In genomic region chr16:88941933-88942909, GRCh38 we compare ENCODE assay signal across 8 cellular contexts. TPM values are rescaled to one million over a fixed set of nuclear protein-coding genes. Genes with fewer than 3 reads are reported as not detected.
A peak's percentile ranks its signal among the peaks of the same experiment; 100 is the strongest.
DNase-seq lines count a peak whose midpoint lies in the region; ATAC-seq and TF ChIP-seq lines count a peak whose summit lies in the region.

No MANE protein-coding gene starts in this region.

- no peak for TF ChIP-seq POLR2A in adrenal gland (IDR thresholded peaks at IDR 0.05)

- H3K27ac ChIP-seq in adrenal gland, result no peak overlapping the region

- peaks cover 4 to 19% of the 10 kb centered on the region in 2 donors for H3K4me1 ChIP-seq in adrenal gland (replicated peaks in 1 of 2)

- no peaks in the 10 kb centered on the region for H3K36me3 ChIP-seq in adrenal gland (replicated peaks in 1 of 2)

- H3K27me3 ChIP-seq in adrenal gland, result peaks cover 17% of the 10 kb centered on the region

- ATAC-seq in HG02678 (IDR thresholded peaks at IDR 0.05; ENCODE audit: unreplicated experiment) (peak; percentile 55), GM19395 (IDR thresholded peaks at IDR 0.05; ENCODE audit: unreplicated experiment) (no peak)

- intact Hi-C loops in adrenal gland (cut with DNase I), result loop anchor here in 1 of 2 donors (2.0 to 5.0 kb wide), 2 partner anchors 227 to 275 kb away; partner anchors contain the start of gene ZNF778

- WGBS in adrenal gland, 4 donors, result 24 to 48% (median 38%) methylated on average over 25 to 51 of the region's 51 CpGs

- H3K9me3 ChIP-seq in adrenal gland (replicated peaks in 1 of 3), result no peaks in the 10 kb centered on the region

- TF ChIP-seq CTCF in GM10266 (IDR thresholded peaks at IDR 0.05; ENCODE audit: control insufficient read depth, insufficient read depth, low read depth, missing control alignments), result peak; percentile 87
- TF ChIP-seq CTCF in adrenal gland (IDR thresholded peaks at IDR 0.05), result peak in 5 of 6 experiments; percentile 9 to 78 (median 59)

- DNase-seq in GM10266 (ENCODE audit: extremely low spot score), result peak; percentile 94
- DNase-seq in T follicular helper cell (ENCODE audit: low read depth), result peak; percentile 35
- DNase-seq in adrenal gland, result peak in 1 of 7 donors; percentile 68
- peak; percentile 97 for DNase-seq in iPS-NIHi11 (ENCODE audit: low spot score)
- DNase-seq in stimulated activated CD4-positive, alpha-beta T cell treated with anti-CD3 and anti-CD28 coated beads, TNF-alpha, amount 100 ng/mL, for 24 hours (ENCODE audit: low read depth in 3 of 3), result peak; percentile 23 to 58 (median 35)
- no peak for DNase-seq in putamen (ENCODE audit: low spot score)

- peak overlapping the region in 1 of 4 donors; percentile 66 for H3K4me3 ChIP-seq in adrenal gland

RNA-seq across cellular contexts. Expression of gene CBFA2T3, which starts 34.8 kb away (rescaled TPM):
- total RNA-seq in adrenal gland, result 10 to 100 TPM in 1 of 8 donors, 1 to 10 TPM in 4, under 1 TPM in 3; 0.30 to 16.9 (median 2.2) TPM
- 1 to 10 TPM; 1.0 to 5.3 (median 3.0) TPM for polyA plus RNA-seq in adrenal gland
